Comparison of ENCODE assay signal across 19 cellular contexts in genomic region chr18:58618822-58619553, GRCh38. TPM values are rescaled to one million over a fixed set of nuclear protein-coding genes. Genes with fewer than 3 reads are reported as not detected.
DNase-seq lines count a peak whose midpoint lies in the region; ATAC-seq, FAIRE-seq and TF ChIP-seq lines count a peak whose summit lies in the region.
"Had no signal": no experiment of that assay in that cellular context is flagged by ENCODE, and none has a peak within 500 bp of the region (broad histone marks: within the 10 kb centered on the region; RNA-seq: fewer than 3 reads in every experiment).

No MANE protein-coding gene starts in this region.

- H3K9me3 ChIP-seq in GM12878 (replicated peaks; ENCODE audit: control insufficient read depth, insufficient read depth, low read length) (no peaks in the 10 kb centered on the region; the same call in 1 of the 3 replicates), smooth muscle cell (replicated peaks; ENCODE audit: low read depth) (no peaks in the 10 kb centered on the region)
- H3K9me3 ChIP-seq: HAP-1, thyroid gland had no signal

- no TSS peak for BruUV-seq in GM12878 (replicated peaks; lab: Mats Ljungman, UMichigan)

- H3K4me2 ChIP-seq in GM12878 (ENCODE audit: control insufficient read depth, insufficient read depth) (no peak overlapping the region), smooth muscle cell (no peak overlapping the region)

- H3F3A ChIP-seq in smooth muscle cell (ENCODE audit: low read depth), result no peaks in the 10 kb centered on the region

- CTCF ChIA-PET in GM12878 (lab: Yijun Ruan, JAX), result interaction anchor here (0.5 to 2.9 kb wide), 6 partner anchors 11 to 132 kb away, joined by 3 to 8 read pairs (median 4); no protein-coding TSS in a partner anchor

- H3K4me1 ChIP-seq in GM12878 (ENCODE audit: control insufficient read depth, insufficient read depth, low read length) (peaks cover 22% of the 10 kb centered on the region), smooth muscle cell (ENCODE audit: low read depth) (peaks cover 13% of the 10 kb centered on the region)
- H3K4me1 ChIP-seq: thyroid gland had no signal

- H3K27me3 ChIP-seq in GM12878 (replicated peaks in 1 of 2; ENCODE audit: control insufficient read depth in 2 of 2, insufficient read depth in 2 of 2, low read length in 1 of 2) (no peaks in the 10 kb centered on the region), smooth muscle cell (ENCODE audit: low read depth) (no peaks in the 10 kb centered on the region)
- H3K27me3 ChIP-seq: thyroid gland had no signal

- TF ChIP-seq CTCF in GM12878 (IDR thresholded peaks at IDR 0.05 in 2 of 3, conservative IDR thresholded peaks at IDR 0.05 in 1 of 3; ENCODE audit: control insufficient read depth in 2 of 3, extremely low read depth in 1 of 3, insufficient read depth in 1 of 3, low read depth in 3 of 3, low read length in 3 of 3) (no peak), smooth muscle cell (IDR thresholded peaks at IDR 0.05; ENCODE audit: borderline replicate concordance, insufficient read depth, poor library complexity, severe bottlenecking) (no peak)

- RAD21 ChIA-PET in GM12878 (lab: Charles Lee; ENCODE audit: unreplicated experiment), result interaction anchor here (1.2 to 2.8 kb wide), 3 partner anchors 40 to 145 kb away, joined by 5 to 7 read pairs (median 5); no protein-coding TSS in a partner anchor

- no peak for ATAC-seq in GM12878
- ATAC-seq: activated CD4-positive, alpha-beta T cell treated with anti-CD3 and anti-CD28 coated beads for 36 hours had no signal

- TF ChIP-seq POLR2A in GM12878 (IDR thresholded peaks at IDR 0.05; ENCODE audit: low read depth, low read length), result no peak

- POLR2A ChIA-PET in GM12878 (lab: Charles Lee), result interaction anchor here (1.9 kb wide), 1 partner anchor 19 kb away, joined by 6 read pairs; no protein-coding TSS in a partner anchor

- H3K4me3 ChIP-seq in GM12878 (no peak overlapping the region), smooth muscle cell (no peak overlapping the region)
- H3K4me3 ChIP-seq: HAP-1, thyroid gland had no signal

- H3K36me3 ChIP-seq in GM12878 (ENCODE audit: control insufficient read depth in 2 of 2, insufficient read depth in 2 of 2, low read length in 1 of 2) (no peaks in the 10 kb centered on the region), smooth muscle cell (ENCODE audit: low read depth) (no peaks in the 10 kb centered on the region)
- H3K36me3 ChIP-seq: HAP-1, thyroid gland had no signal

- peak; percentile 8 for DNase-seq in DMS79 treated with DMSO at 0.1 percent for 48 hours (lab: John Stamatoyannopoulos, UW)
- no peak for DNase-seq in DMS79 (lab: John Stamatoyannopoulos, UW)
- no peak for DNase-seq in GM12878 (ENCODE audit: low read depth, low spot score)
- peak; percentile 57 for DNase-seq in islet precursor cell
- no peak for DNase-seq in smooth muscle cell (lab: John Stamatoyannopoulos, UW; ENCODE audit: unreplicated experiment)
- no peak for DNase-seq in NCI-H1092 (lab: John Stamatoyannopoulos, UW)
- no peak for DNase-seq in activated gamma-delta T cell (lab: John Stamatoyannopoulos, UW)
- DNase-seq in NK-92 treated with Interleukin-12 subunit alpha and Interleukin-12 subunit beta, amount 100 ng/mL, for 24 hours (lab: John Stamatoyannopoulos, UW), result no peak
- DNase-seq: activated CD4-positive, alpha-beta T cell treated with anti-CD3 and anti-CD28 coated beads for 36 hours; activated CD8-positive, alpha-beta memory T cell treated with anti-CD3 and anti-CD28 coated beads, Interleukin-2, amount 50 U/mL, for 4 hours; caudate nucleus; CD4-positive, CD25-positive, alpha-beta regulatory T cell; mesenchymal stem cell; NCI-H2171 treated with DMSO at 0.1 percent for 48 hours; SHP77 treated with DMSO at 0.1 percent for 48 hours had no signal

- H3K79me2 ChIP-seq in GM12878 (ENCODE audit: control insufficient read depth, insufficient read depth, low read length), result no peaks in the 10 kb centered on the region
- no peaks in the 10 kb centered on the region for H3K79me2 ChIP-seq in smooth muscle cell (ENCODE audit: low read depth)

- no peaks in the 10 kb centered on the region for H4K20me1 ChIP-seq in GM12878 (ENCODE audit: control insufficient read depth, insufficient read depth)
- H4K20me1 ChIP-seq in smooth muscle cell (ENCODE audit: low read depth), result no peaks in the 10 kb centered on the region

- FAIRE-seq in GM12878 (lab: Jason Lieb, UNC), result peak; percentile 7

- no peak overlapping the region for H3K27ac ChIP-seq in GM12878 (ENCODE audit: control insufficient read depth, insufficient read depth)
- H3K27ac ChIP-seq in smooth muscle cell (ENCODE audit: low read depth), result no peak overlapping the region
- H3K27ac ChIP-seq: 22Rv1, thyroid gland had no signal

- 0 out of 2 replicates have a peak, but pooled peaks have one; percentile 7 for TF ChIP-seq RAD21 in GM12878 (IDR thresholded peaks at IDR 0.05; ENCODE audit: insufficient read depth, low read depth, low read length)

- in situ Hi-C loops in GM12878 (cut with MboI), result no loop called here

- SMC1A ChIA-PET in GM12878 (lab: Charles Lee; ENCODE audit: uncharacterized antibody, unreplicated experiment), result interaction anchor here (0.9 to 1.5 kb wide), 5 partner anchors 11 to 84 kb away, joined by 3 to 5 read pairs (median 3); no protein-coding TSS in a partner anchor

- no peak for TF ChIP-seq EP300 in GM12878 (IDR thresholded peaks at IDR 0.05; ENCODE audit: borderline replicate concordance in 1 of 2, control insufficient read depth in 1 of 2, low read depth in 2 of 2, low read length in 2 of 2)

- intact Hi-C loops in GM12878 (cut with micrococcal nuclease; ENCODE audit: unreplicated experiment), result loop anchor here (1.0 kb wide), 1 partner anchor 16 kb away; no protein-coding TSS in a partner anchor

- H2AFZ ChIP-seq in GM12878 (ENCODE audit: control insufficient read depth, low read depth, low read length), result no peak overlapping the region
- H2AFZ ChIP-seq in smooth muscle cell (ENCODE audit: low read depth), result peak overlapping the region; percentile 33

- H3K9ac ChIP-seq in GM12878 (ENCODE audit: control insufficient read depth, insufficient read depth, low read length) (no peak overlapping the region), smooth muscle cell (ENCODE audit: low read depth) (no peak overlapping the region)

- WGBS in GM12878 (ENCODE audit: insufficient coverage, insufficient replicate concordance, low lambda C conversion rate, missing lambda C conversion rate), result 98% methylated on average over 11 of the region's 12 CpGs
- WGBS in smooth muscle cell (ENCODE audit: low lambda C conversion rate), result 52% methylated on average over 12 of the region's 12 CpGs

TF ChIP-seq in GM12878, 131 proteins besides CTCF, POLR2A, EP300 and RAD21 (continues in another document):
- no peak for TF ChIP-seq GABPA (IDR thresholded peaks at IDR 0.05; ENCODE audit: low read depth)
- TF ChIP-seq ZSCAN29 (IDR thresholded peaks at IDR 0.05), result no peak
- TF ChIP-seq LARP7 (IDR thresholded peaks at IDR 0.05), result no peak
- TF ChIP-seq TCF7 (IDR thresholded peaks at IDR 0.05; ENCODE audit: borderline replicate concordance), result no peak
- no peak for TF ChIP-seq ATF3 (IDR thresholded peaks at IDR 0.05; ENCODE audit: borderline replicate concordance, extremely low read depth, low read depth, low read length)
- TF ChIP-seq BACH1 (IDR thresholded peaks at IDR 0.05; ENCODE audit: borderline replicate concordance), result no peak

RNA-seq across cellular contexts. Expression of gene ALPK2, which starts 9.9 kb away (rescaled TPM):
- 28.8 and 29.7 TPM in 2 replicates for total RNA-seq in GM12878 (2013; cell fraction: nucleolus; rRNA removed)
- 4.5 and 5.8 TPM in 2 replicates for total RNA-seq in GM12878 (2014; rRNA removed)
- 8.1 and 8.5 TPM in 2 replicates for total RNA-seq in GM12878 (2014; rRNA removed; fragmentation: Illumina TruSeq; extraction: Trizol)
- total RNA-seq in GM12878 (2021), result 4.3 and 5.1 TPM in 2 replicates
- 2.5 TPM for polyA plus RNA-seq in GM12878 (2011; ENCODE audit: low read depth)
- polyA plus RNA-seq in GM12878 (2011; rRNA removed), result 27.4 and 36.5 TPM in 2 replicates
- 14.0 TPM in 2 replicates for polyA plus RNA-seq in GM12878 (2011; cell fraction: cytosol; rRNA removed)
- 68.7 and 99.5 TPM in 2 replicates for polyA plus RNA-seq in GM12878 (2011; cell fraction: nucleus; rRNA removed)
- polyA plus RNA-seq in GM12878 (2012), result 2.4 and 3.8 TPM in 2 replicates
- polyA plus RNA-seq in GM12878 (2014; fragmentation: Illumina TruSeq; extraction: Trizol), result 4.8 and 4.9 TPM in 2 replicates
- 1 to 10 TPM; 1.6 to 1.8 TPM for polyA plus RNA-seq in GM12878 (2014; fragmentation: Nextera tagmentation; extraction: Ambion mirVana)
- polyA plus RNA-seq in GM12878 (2014; rRNA removed), result 3.4 TPM in 2 replicates
- polyA plus RNA-seq in GM12878 (2016; fragmentation: Nextera tagmentation; extraction: Ambion mirVana), result 1 to 10 TPM; 5.1 to 6.0 TPM
- polyA minus RNA-seq in GM12878 (2011; rRNA and poly(A)+ RNA removed), result 53.4 and 56.6 TPM in 2 replicates
- 10.0 and 12.4 TPM in 2 replicates for polyA minus RNA-seq in GM12878 (2011; cell fraction: cytosol; rRNA and poly(A)+ RNA removed)
- 96.9 and 97.0 TPM in 2 replicates for polyA minus RNA-seq in GM12878 (2011; cell fraction: nucleus; rRNA and poly(A)+ RNA removed)
- 39.0 and 42.1 TPM in 2 replicates for total RNA-seq in smooth muscle cell
- 9.3 and 13.2 TPM in 2 replicates for polyA plus RNA-seq in smooth muscle cell
- total RNA-seq: T-helper 2 cell treated with Interferon-gamma antibody and Interleukin-4, amounts not matched to agents 100 ng/mL and 5 ng/mL, for 36 hours had no signal
- polyA plus RNA-seq: CD4-positive, CD25-positive, alpha-beta regulatory T cell had no signal

RNA-seq across cellular contexts. Expression of gene MALT1, which starts 52.3 kb away (rescaled TPM):
- total RNA-seq in GM12878 (2013; cell fraction: nucleolus; rRNA removed), result 326 and 345 TPM in 2 replicates
- 61.5 and 79.2 TPM in 2 replicates for total RNA-seq in GM12878 (2014; rRNA removed)
- total RNA-seq in GM12878 (2014; rRNA removed; fragmentation: Illumina TruSeq; extraction: Trizol), result 65.8 and 71.2 TPM in 2 replicates
- 49.8 and 50.6 TPM in 2 replicates for total RNA-seq in GM12878 (2021)
- 19.6 TPM for polyA plus RNA-seq in GM12878 (2011; ENCODE audit: low read depth)
- polyA plus RNA-seq in GM12878 (2011; rRNA removed), result 126 and 179 TPM in 2 replicates
- 40.3 and 53.0 TPM in 2 replicates for polyA plus RNA-seq in GM12878 (2011; cell fraction: cytosol; rRNA removed)
- polyA plus RNA-seq in GM12878 (2011; cell fraction: nucleus; rRNA removed), result 145 and 211 TPM in 2 replicates
- polyA plus RNA-seq in GM12878 (2012), result 25.7 and 45.2 TPM in 2 replicates
- polyA plus RNA-seq in GM12878 (2014; fragmentation: Illumina TruSeq; extraction: Trizol), result 54.2 and 67.3 TPM in 2 replicates
- 10 to 100 TPM; 17.6 to 32.5 TPM for polyA plus RNA-seq in GM12878 (2014; fragmentation: Nextera tagmentation; extraction: Ambion mirVana)
- polyA plus RNA-seq in GM12878 (2014; rRNA removed), result 33.9 and 40.3 TPM in 2 replicates
- polyA plus RNA-seq in GM12878 (2016; fragmentation: Nextera tagmentation; extraction: Ambion mirVana), result 10 to 100 TPM; 32.5 to 37.2 TPM
- 83.9 and 129 TPM in 2 replicates for polyA minus RNA-seq in GM12878 (2011; rRNA and poly(A)+ RNA removed)
- 28.5 and 42.0 TPM in 2 replicates for polyA minus RNA-seq in GM12878 (2011; cell fraction: cytosol; rRNA and poly(A)+ RNA removed)
- 66.7 and 73.4 TPM in 2 replicates for polyA minus RNA-seq in GM12878 (2011; cell fraction: nucleus; rRNA and poly(A)+ RNA removed)
- total RNA-seq in smooth muscle cell, result 39.2 and 42.2 TPM in 2 replicates
- 12.4 and 12.9 TPM in 2 replicates for polyA plus RNA-seq in smooth muscle cell

Comparison
In these comparisons a context has a peak if more than half of its experiments do, and no peak if none do; other contexts are left out.
1. DNase-seq: peak in DMS79 treated with DMSO at 0.1 percent for 48 hours (single experiment) and islet precursor cell (single experiment); none in DMS79 (single experiment), GM12878 (single experiment), smooth muscle cell (single experiment), NCI-H1092 (single experiment), activated gamma-delta T cell (single experiment) and NK-92 treated with Interleukin-12 subunit alpha and Interleukin-12 subunit beta, amount 100 ng/mL, for 24 hours (single experiment).